8 cellular contexts compared by ENCODE assay signal in genomic region chr9:15306068-15306756, GRCh38. TPM values are rescaled to one million over a fixed set of nuclear protein-coding genes. Genes with fewer than 3 reads are reported as not detected.
DNase-seq lines count a peak whose midpoint lies in the region; ATAC-seq and TF ChIP-seq lines count a peak whose summit lies in the region.

No MANE protein-coding gene starts in this region.

- intact Hi-C loops in A673 (cut with micrococcal nuclease; ENCODE audit: unreplicated experiment) = no loop called here
- intact Hi-C loops in left colon (cut with DNase I, micrococcal nuclease) = no loop called here

- peaks cover 45% of the 10 kb centered on the region for H3K4me1 Mint-ChIP-seq in T-helper 2 cell treated with Interferon-gamma antibody and Interleukin-4, amounts not matched to agents 5 μg/mL and 100 μg/mL, for 36 hours (ENCODE audit: low read depth)
- H3K4me1 Mint-ChIP-seq in central memory CD8-positive, alpha-beta T cell = peaks cover 43% of the 10 kb centered on the region

- peak overlapping the region; percentile 99 for H3K4me3 Mint-ChIP-seq in T-helper 2 cell treated with Interferon-gamma antibody and Interleukin-4, amounts not matched to agents 5 μg/mL and 100 μg/mL, for 36 hours
- peak overlapping the region; percentile 98 for H3K4me3 Mint-ChIP-seq in central memory CD8-positive, alpha-beta T cell

- POLR2A ChIA-PET in A673 (lab: Charles Lee; ENCODE audit: low non-redundant PET) = no interaction called here

- H3K9me3 ChIP-seq in A673 (ENCODE audit: low read depth, low read length, poor library complexity, severe bottlenecking) (no peaks in the 10 kb centered on the region), MM.1S (replicated peaks; ENCODE audit: insufficient read depth, low read length) (no peaks in the 10 kb centered on the region)

- no TSS peak for BruUV-seq in A673 (replicated peaks; lab: Mats Ljungman, UMichigan)

- H3K9me2 ChIP-seq in MM.1S (replicated peaks; ENCODE audit: insufficient read depth, low read length) = no peaks in the 10 kb centered on the region

- peak overlapping the region; percentile 84 for H2AFZ ChIP-seq in MM.1S (ENCODE audit: low read length)

- peaks cover 3% of the 10 kb centered on the region for H3K9me3 Mint-ChIP-seq in T-helper 2 cell treated with Interferon-gamma antibody and Interleukin-4, amounts not matched to agents 5 μg/mL and 100 μg/mL, for 36 hours
- H3K9me3 Mint-ChIP-seq in central memory CD8-positive, alpha-beta T cell = no peaks in the 10 kb centered on the region

- H3K36me3 Mint-ChIP-seq in T-helper 2 cell treated with Interferon-gamma antibody and Interleukin-4, amounts not matched to agents 5 μg/mL and 100 μg/mL, for 36 hours (ENCODE audit: low read depth) = peaks cover 20% of the 10 kb centered on the region
- H3K36me3 Mint-ChIP-seq in central memory CD8-positive, alpha-beta T cell (ENCODE audit: insufficient read depth) = peaks cover 8% of the 10 kb centered on the region

- peak overlapping the region; percentile 65 for H3K4me3 ChIP-seq in A673 (ENCODE audit: low read depth, low read length, poor library complexity, severe bottlenecking)
- peak overlapping the region; percentile 68 for H3K4me3 ChIP-seq in MM.1S (ENCODE audit: low read length)

- H3K27ac ChIP-seq in A673 (ENCODE audit: low read depth, low read length, poor library complexity, severe bottlenecking) = no peak overlapping the region
- H3K27ac ChIP-seq in MM.1S (ENCODE audit: low read length) = no peak overlapping the region

- H3K27ac Mint-ChIP-seq in T-helper 2 cell treated with Interferon-gamma antibody and Interleukin-4, amounts not matched to agents 5 μg/mL and 100 μg/mL, for 36 hours = peak overlapping the region; percentile 89
- H3K27ac Mint-ChIP-seq in central memory CD8-positive, alpha-beta T cell (ENCODE audit: low read depth) = peak overlapping the region; percentile 80

- TF ChIP-seq CTCF in A673 (conservative IDR thresholded peaks at IDR 0.05; ENCODE audit: low read depth, low read length) = no peak
- TF ChIP-seq CTCF in MM.1S (IDR thresholded peaks at IDR 0.05; ENCODE audit: low read length) = no peak

- peak overlapping the region; percentile 76 for H3K4me2 ChIP-seq in MM.1S (ENCODE audit: low read depth, low read length)

- H3K27me3 ChIP-seq in A673 (replicated peaks; ENCODE audit: insufficient read depth, low read depth, low read length, poor library complexity) = no peaks in the 10 kb centered on the region
- no peaks in the 10 kb centered on the region for H3K27me3 ChIP-seq in MM.1S (replicated peaks; ENCODE audit: insufficient read depth, low read length)

- DNase-seq in A673 (ENCODE audit: low spot score) (no peak), MM.1S (no peak), left colon (peak; percentile 77 to 82)
- DNase-seq in T-helper 2 cell treated with Interferon-gamma antibody and Interleukin-4, amounts not matched to agents 5 μg/mL and 100 μg/mL, for 36 hours (ENCODE audit: low spot score) = peak; percentile 26
- DNase-seq in central memory CD8-positive, alpha-beta T cell (ENCODE audit: low spot score in 2 of 2) = peak; percentile 18 to 33
- peak; percentile 17 to 26 for DNase-seq in stimulated activated CD4-positive, alpha-beta T cell treated with anti-CD3 and anti-CD28 coated beads, Interleukin-4, amount 100 ng/mL, for 4 hours

- CTCF ChIA-PET in A673 (lab: Charles Lee) = no interaction called here

- ATAC-seq in GM18867 (IDR thresholded peaks at IDR 0.05; ENCODE audit: unreplicated experiment) (peak; percentile 14), left colon (peak; percentile 64), HG03432 (IDR thresholded peaks at IDR 0.05; ENCODE audit: unreplicated experiment) (no peak)
- peak; percentile 42 for ATAC-seq in central memory CD8-positive, alpha-beta T cell (replicated peaks; ENCODE audit: extremely low read depth, poor library complexity, severe bottlenecking)

- H4K20me1 ChIP-seq in MM.1S (ENCODE audit: insufficient read depth, low read length) = no peaks in the 10 kb centered on the region

- peak overlapping the region; percentile 41; the same call in 1 of the 2 replicates for H3K9ac ChIP-seq in MM.1S (ENCODE audit: low read length)

- H3K36me3 ChIP-seq in A673 (ENCODE audit: insufficient read depth, low read length, poor library complexity, severe bottlenecking) (no peaks in the 10 kb centered on the region), MM.1S (replicated peaks; ENCODE audit: insufficient read depth, low read length) (no peaks in the 10 kb centered on the region)

- H3K4me1 ChIP-seq in A673 (ENCODE audit: insufficient read depth, low read length, poor library complexity, severe bottlenecking) (peaks cover 5% of the 10 kb centered on the region), MM.1S (ENCODE audit: low read length) (no peaks in the 10 kb centered on the region)

- no peaks in the 10 kb centered on the region for H3K79me2 ChIP-seq in MM.1S (ENCODE audit: low read length)

- H3K27me3 Mint-ChIP-seq in T-helper 2 cell treated with Interferon-gamma antibody and Interleukin-4, amounts not matched to agents 5 μg/mL and 100 μg/mL, for 36 hours (ENCODE audit: low read depth) = no peaks in the 10 kb centered on the region
- H3K27me3 Mint-ChIP-seq in central memory CD8-positive, alpha-beta T cell = no peaks in the 10 kb centered on the region

- H3F3A ChIP-seq in MM.1S (ENCODE audit: insufficient read depth, low read length) = no peaks in the 10 kb centered on the region

RNA-seq across cellular contexts. Expression of gene TTC39B, which starts 0.8 kb away (rescaled TPM):
- 0.52 and 1.6 TPM in 2 replicates for total RNA-seq in A673 (2021)
- total RNA-seq in left colon = 10 to 100 TPM; 45.3 to 50.5 TPM

Comparison
In these comparisons a context has a peak if more than half of its experiments do, and no peak if none do; other contexts are left out.
1. DNase-seq: peak in T-helper 2 cell treated with Interferon-gamma antibody and Interleukin-4, amounts not matched to agents 5 μg/mL and 100 μg/mL, for 36 hours (single experiment), central memory CD8-positive, alpha-beta T cell (2 of 2), left colon (2 of 2) and stimulated activated CD4-positive, alpha-beta T cell treated with anti-CD3 and anti-CD28 coated beads, Interleukin-4, amount 100 ng/mL, for 4 hours (2 of 2); none in A673 (single experiment) and MM.1S (single experiment).
2. RNA of gene TTC39B, which starts 0.8 kb away (total RNA-seq): 45.3 to 50.5 TPM in left colon; 0.52 to 1.6 TPM in A673; every median in the first group is over 10 times any median in the second.